In the genomic region with DNA sequence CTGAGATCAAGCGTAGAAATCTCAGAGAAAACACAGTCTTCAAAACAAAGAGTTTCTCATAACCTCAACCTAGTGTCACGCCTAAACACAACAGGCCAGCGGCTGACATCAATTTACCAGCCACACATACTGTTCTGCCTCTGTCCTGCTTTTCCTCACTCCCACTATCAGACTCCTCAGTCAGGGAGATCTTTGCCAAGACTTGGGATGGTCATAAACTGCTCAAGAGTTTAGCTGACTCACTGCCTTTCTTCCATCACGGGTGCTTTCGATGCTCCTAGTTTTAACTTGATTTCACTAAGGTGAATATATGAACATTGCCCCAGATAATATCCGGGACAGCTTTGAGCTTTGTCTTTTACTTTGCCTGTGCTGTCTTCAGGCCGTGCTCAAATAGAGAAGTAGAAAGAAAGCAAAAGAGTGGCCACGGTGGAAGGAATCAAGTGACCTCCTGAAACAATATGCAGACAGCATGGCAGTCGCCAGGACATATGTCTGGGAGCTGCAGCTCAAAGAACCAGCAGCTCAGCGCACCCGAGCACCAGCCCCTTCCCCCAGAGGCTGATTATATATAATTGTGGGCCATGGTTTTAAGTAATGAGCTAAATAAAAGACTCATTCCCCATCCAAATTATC, we compare ENCODE assay signal across 10 cellular contexts. TPM values are rescaled to one million over a fixed set of nuclear protein-coding genes. Genes with fewer than 3 reads are reported as not detected.
A peak's percentile ranks its signal among the peaks of the same experiment; 100 is the strongest.
DNase-seq lines count a peak whose midpoint lies in the region; ATAC-seq, FAIRE-seq and TF ChIP-seq lines count a peak whose summit lies in the region.
"Had no signal": no experiment of that assay in that cellular context is flagged by ENCODE, and none has a peak within 500 bp of the region (broad histone marks: within the 10 kb centered on the region; RNA-seq: fewer than 3 reads in every experiment).

No MANE protein-coding gene starts in this region.

- no peak overlapping the region for H3K4ac ChIP-seq in trophoblast cell (ENCODE audit: low read depth, low read length)

- H3K27ac Mint-ChIP-seq in WTC11, result peak overlapping the region; percentile 34; the same call in 1 of the 2 replicates
- H3K27ac Mint-ChIP-seq: activated naive CD4-positive, alpha-beta T cell treated with anti-CD3 and anti-CD28 coated beads, Interleukin-2, amount 50 U/mL, for 24 hours had no signal

- H2AFZ ChIP-seq in trophoblast cell (ENCODE audit: insufficient read depth, low read length, poor library complexity), result no peak overlapping the region

- WGBS in heart right ventricle, 2 donors, result 50 to 54% methylated on average over 11 of the region's 11 CpGs
- no CpG with 5 or more reads among the region's 11 CpGs for WGBS in trophoblast cell (ENCODE audit: extremely low coverage, insufficient coverage, insufficient read length)

- H3K27ac ChIP-seq in heart right ventricle (peak overlapping the region in 9 of 10 donors; percentile 15 to 60 (median 45)), trophoblast cell (ENCODE audit: low read depth, low read length) (peak overlapping the region; percentile 11)

- H2BK12ac ChIP-seq in trophoblast cell (ENCODE audit: low read length), result no peak overlapping the region

- peak overlapping the region; percentile 11 for H4K91ac ChIP-seq in trophoblast cell (ENCODE audit: low read depth, low read length)

- H3K4me1 Mint-ChIP-seq in WTC11, result no peaks in the 10 kb centered on the region

- H2BK5ac ChIP-seq in trophoblast cell (ENCODE audit: low read depth, low read length, poor library complexity), result peak overlapping the region; percentile 27

- H3K27me3 ChIP-seq in BJ (ENCODE audit: control insufficient read depth, insufficient read depth, low read length) (no peaks in the 10 kb centered on the region), heart right ventricle (no peaks in the 10 kb centered on the region), trophoblast cell (ENCODE audit: insufficient read depth, low read length) (no peaks in the 10 kb centered on the region)

- H3K9me3 ChIP-seq in heart right ventricle, result no peaks in the 10 kb centered on the region
- no peaks in the 10 kb centered on the region for H3K9me3 ChIP-seq in trophoblast cell (ENCODE audit: insufficient read depth, low read depth, low read length)

- H3K14ac ChIP-seq in trophoblast cell (ENCODE audit: low read length), result no peak overlapping the region

- H3K4me3 ChIP-seq in BJ (ENCODE audit: low read depth, low read length) (no peak overlapping the region), heart right ventricle (peak overlapping the region in 1 of 10 donors; percentile 6), trophoblast cell (ENCODE audit: low read depth, low read length) (no peak overlapping the region)

- H4K8ac ChIP-seq in trophoblast cell (ENCODE audit: low read depth, low read length), result no peak overlapping the region

- H3K27me3 Mint-ChIP-seq in WTC11 (ENCODE audit: low read depth), result no peaks in the 10 kb centered on the region
- H3K27me3 Mint-ChIP-seq: activated naive CD4-positive, alpha-beta T cell treated with anti-CD3 and anti-CD28 coated beads, Interleukin-2, amount 50 U/mL, for 24 hours had no signal

- H3K9ac ChIP-seq in trophoblast cell (ENCODE audit: low read length), result no peak overlapping the region

- ATAC-seq in WTC11 (no peak), heart right ventricle (peak; percentile 71 to 97 (median 92)), GM19328 (IDR thresholded peaks at IDR 0.05; ENCODE audit: unreplicated experiment) (no peak)

- FAIRE-seq in GM12891 (lab: Jason Lieb, UNC), result no peak
- FAIRE-seq: endothelial cell of umbilical vein had no signal

- H3K4me1 ChIP-seq in heart right ventricle (peaks cover 0 to 16% (median 0%) of the 10 kb centered on the region in 9 donors), trophoblast cell (ENCODE audit: control insufficient read depth in 1 of 2, insufficient read depth in 2 of 2, low read length in 2 of 2) (peaks cover 5 to 7% of the 10 kb centered on the region in 2 experiments)

- no peak overlapping the region for H2AK5ac ChIP-seq in trophoblast cell (ENCODE audit: low read length)

- H4K12ac ChIP-seq in trophoblast cell (ENCODE audit: low read depth, low read length), result no peak overlapping the region

- TF ChIP-seq POLR2A in GM12891 (IDR thresholded peaks at IDR 0.05; ENCODE audit: low read depth, low read length), result no peak

- no peak overlapping the region for H3K23ac ChIP-seq in trophoblast cell (ENCODE audit: low read length)

- H3K79me2 ChIP-seq in trophoblast cell (ENCODE audit: control insufficient read depth, insufficient read depth, low read length, poor library complexity), result peaks cover 1% of the 10 kb centered on the region

- H3K36me3 ChIP-seq in BJ (ENCODE audit: control insufficient read depth, insufficient read depth, low read length) (no peaks in the 10 kb centered on the region), heart right ventricle (peaks cover 0 to 65% (median 6%) of the 10 kb centered on the region in 9 donors), trophoblast cell (ENCODE audit: control insufficient read depth in 1 of 2, insufficient read depth in 2 of 2, low read length in 2 of 2) (peaks cover 0 to 3% of the 10 kb centered on the region in 2 experiments)

- no peak overlapping the region for H2BK120ac ChIP-seq in trophoblast cell (ENCODE audit: insufficient read depth, low read length, poor library complexity)

- H3K9me3 Mint-ChIP-seq in WTC11, result no peaks in the 10 kb centered on the region
- H3K9me3 Mint-ChIP-seq: activated naive CD4-positive, alpha-beta T cell treated with anti-CD3 and anti-CD28 coated beads, Interleukin-2, amount 50 U/mL, for 24 hours had no signal

- no peaks in the 10 kb centered on the region for H3K79me1 ChIP-seq in trophoblast cell (ENCODE audit: low read length)

- peak; percentile 65 for DNase-seq in BJ (ENCODE audit: low read depth)
- DNase-seq in WTC11 (ENCODE audit: low spot score), result no peak
- peak in 1 of 2 donors; percentile 25 for DNase-seq in heart right ventricle
- DNase-seq in trophoblast cell, result no peak
- no peak for DNase-seq in HT-29 (ENCODE audit: low spot score)
- no peak for DNase-seq in NCI-H524 treated with DMSO at 0.1 percent for 48 hours (lab: John Stamatoyannopoulos, UW)
- DNase-seq in GM12891 (ENCODE audit: insufficient read length, low spot score), result no peak

- intact Hi-C loops in heart right ventricle (cut with DNase I), result loop anchor here in 8 of 10 donors (5.0 to 10.0 kb wide), 6 partner anchors 83 to 965 kb away; a partner anchor contains a TSS

- POLR2A ChIA-PET in BJ (lab: Charles Lee) (no interaction called here), WTC11 (lab: Charles Lee) (no interaction called here)

- no peak overlapping the region for H3K18ac ChIP-seq in trophoblast cell (ENCODE audit: low read length)

- CTCF ChIA-PET in BJ (lab: Yijun Ruan, JAX) (interaction anchor here (0.8 to 3.1 kb wide), 7 partner anchors 15 to 998 kb away, joined by 3 to 27 read pairs (median 3); no protein-coding TSS in a partner anchor), WTC11 (lab: Charles Lee) (interaction anchor here (0.5 to 1.4 kb wide), 5 partner anchors 36 to 626 kb away, joined by 3 to 5 read pairs (median 4); no protein-coding TSS in a partner anchor)

- no peak overlapping the region for H3K4me3 Mint-ChIP-seq in WTC11
- H3K4me3 Mint-ChIP-seq: activated naive CD4-positive, alpha-beta T cell treated with anti-CD3 and anti-CD28 coated beads, Interleukin-2, amount 50 U/mL, for 24 hours had no signal

- no peak overlapping the region for H3K4me2 ChIP-seq in trophoblast cell (ENCODE audit: low read length)

- no peak for TF ChIP-seq CTCF in BJ (IDR thresholded peaks at IDR 0.05; ENCODE audit: insufficient read depth, low read depth, low read length)
- TF ChIP-seq CTCF in WTC11 (IDR thresholded peaks at IDR 0.05), result no peak
- TF ChIP-seq CTCF in heart right ventricle (IDR thresholded peaks at IDR 0.05), result no peak

- peaks cover under 1% of the 10 kb centered on the region for H3K36me3 Mint-ChIP-seq in WTC11

TF ChIP-seq in WTC11, 78 proteins besides CTCF, POLR2A, EP300 and RAD21 (continues in another document):
- TF ChIP-seq ZNF138 (CRISPR knock-in tag; conservative IDR thresholded peaks at IDR 0.05), result no peak

TF ChIP-seq in GM12891, 5 proteins besides CTCF, POLR2A, EP300 and RAD21:
- TF ChIP-seq POLR2AphosphoS5 (IDR thresholded peaks at IDR 0.05; ENCODE audit: low read depth, low read length) (no peak), PAX5 (IDR thresholded peaks at IDR 0.05; ENCODE audit: insufficient read depth, low read length, severe bottlenecking) (no peak), SPI1 (IDR thresholded peaks at IDR 0.05; ENCODE audit: low read depth, low read length) (no peak), POU2F2 (IDR thresholded peaks at IDR 0.05; ENCODE audit: low read depth, low read length) (no peak), TAF1 (IDR thresholded peaks at IDR 0.05; ENCODE audit: low read depth, low read length) (no peak)

RNA-seq across cellular contexts. Expression of a gene that starts 12.1 kb away (rescaled TPM):
- polyA plus RNA-seq in BJ (2011; rRNA removed), result 8.5 and 14.9 TPM in 2 replicates
- polyA minus RNA-seq in BJ (2011; rRNA and poly(A)+ RNA removed), result 2.3 and 2.8 TPM in 2 replicates
- total RNA-seq in WTC11 (2021), result 9.1 to 12.5 TPM (median 11.0 TPM) in 3 replicates
- 1 to 10 TPM; 3.3 to 8.5 (median 6.2) TPM for total RNA-seq in heart right ventricle
- polyA plus RNA-seq in heart right ventricle, result 10 to 100 TPM in 1 of 2 donors, 1 to 10 TPM in 1; 4.3 to 11.8 TPM
- 3.8 and 4.2 TPM in 2 replicates for polyA plus RNA-seq in trophoblast cell (2013)
- total RNA-seq in HT-29 (2014; rRNA removed; shearing (Covaris generic)), result 2.6 and 3.6 TPM in 2 replicates
- 6.2 TPM for polyA plus RNA-seq in GM12891 (2012; ENCODE audit: low read depth, missing spikeins)

Comparison
In these comparisons a context has a peak if more than half of its experiments do, and no peak if none do; other contexts are left out.
1. ATAC-seq: peak in heart right ventricle (8 of 8); none in WTC11 (single experiment) and GM19328 (single experiment).